Comparison of ENCODE assay signal across 2 cellular contexts in the genomic region with DNA sequence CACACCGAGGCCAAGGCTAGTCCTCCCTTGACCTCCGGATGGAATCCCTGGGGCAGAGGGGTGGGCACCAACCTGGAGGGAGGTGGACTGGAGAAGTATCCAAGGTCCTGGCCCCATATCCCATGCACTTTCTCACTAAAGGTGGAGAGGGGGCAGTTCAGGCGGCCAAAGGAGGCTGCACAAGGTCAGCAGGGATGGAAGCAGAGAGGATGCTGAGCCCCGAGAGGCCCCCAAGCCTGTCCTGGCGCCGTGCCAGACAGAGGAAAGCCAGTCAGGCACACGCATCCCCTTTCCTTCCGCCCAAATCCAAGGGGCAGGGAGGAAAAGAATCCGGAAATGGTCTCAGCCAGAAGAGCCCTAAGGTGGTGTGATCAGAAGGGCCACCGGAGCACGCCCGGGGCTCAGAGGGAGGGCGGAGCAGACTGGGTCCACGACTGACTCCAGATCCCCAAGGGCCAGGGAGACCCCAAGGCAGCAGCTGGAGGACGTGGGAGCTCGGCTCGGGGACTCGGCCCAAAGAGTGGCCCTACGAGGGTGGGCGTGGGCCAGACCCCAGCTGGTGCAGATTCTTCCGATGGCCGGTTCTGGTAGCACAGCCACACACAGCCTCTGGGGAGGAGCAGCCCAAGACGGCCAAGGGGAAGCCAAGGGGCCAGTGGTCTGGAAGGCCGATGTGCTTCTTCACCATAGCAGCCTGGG.
TF ChIP-seq lines count a peak whose summit lies in the region.

No MANE protein-coding gene starts in this region.

TF ChIP-seq in K562, 482 proteins besides CTCF, POLR2A, EP300 and RAD21 (continued from another document):
- TF ChIP-seq RNF219 (CRISPR knock-in tag; IDR thresholded peaks at IDR 0.05) (no peak), RBM22 (IDR thresholded peaks at IDR 0.05; ENCODE audit: low read depth, low read length, poor library complexity, severe bottlenecking) (peak; percentile 4), SRSF1 (IDR thresholded peaks at IDR 0.05; ENCODE audit: low read depth, low read length) (no peak), POLR2G (IDR thresholded peaks at IDR 0.05; ENCODE audit: low read depth, low read length) (peak; percentile 34; the same call in 1 of the 2 replicates), TFAP4 (CRISPR knock-in tag; IDR thresholded peaks at IDR 0.05; ENCODE audit: borderline replicate concordance) (peak; percentile 24; the same call in 1 of the 2 replicates), NFIC (IDR thresholded peaks at IDR 0.05) (peak; percentile 95)

TF ChIP-seq in HepG2, 621 proteins besides CTCF, POLR2A, EP300 and RAD21 (continued from another document):
- no peak for TF ChIP-seq HNF1B (CRISPR knock-in tag; IDR thresholded peaks at IDR 0.05)
- TF ChIP-seq ZFAT (CRISPR knock-in tag; conservative IDR thresholded peaks at IDR 0.05), result no peak
- no peak for TF ChIP-seq CREB3 (CRISPR knock-in tag; IDR thresholded peaks at IDR 0.05)
- no peak for TF ChIP-seq ZNF501 (CRISPR knock-in tag; IDR thresholded peaks at IDR 0.05)
TF ChIP-seq in HepG2: peak in this region for 1.
